9 cellular contexts compared by ENCODE assay signal in genomic region chr4:102687982-102688433, GRCh38.
A peak's percentile ranks its signal among the peaks of the same experiment; 100 is the strongest.
DNase-seq lines count a peak whose midpoint lies in the region; ATAC-seq and TF ChIP-seq lines count a peak whose summit lies in the region.
"Had no signal": no experiment of that assay in that cellular context is flagged by ENCODE, and none has a peak within 500 bp of the region (broad histone marks: within the 10 kb centered on the region; RNA-seq: fewer than 3 reads in every experiment).

No MANE protein-coding gene starts in this region.

- ATAC-seq in GM19043 (IDR thresholded peaks at IDR 0.05; ENCODE audit: low read depth, unreplicated experiment), result peak; percentile 31
- ATAC-seq in HG02623 (IDR thresholded peaks at IDR 0.05; ENCODE audit: unreplicated experiment), result peak; percentile 23
- peak; percentile 56 for ATAC-seq in HG03520 (IDR thresholded peaks at IDR 0.05; ENCODE audit: unreplicated experiment)

- DNase-seq in transverse colon (no peak), testis (no peak), NCI-H2107 treated with DMSO at 0.1 percent for 48 hours (lab: John Stamatoyannopoulos, UW; ENCODE audit: unreplicated experiment) (no peak)
- no peak for DNase-seq in activated T-cell treated with anti-CD3 and anti-CD28 coated beads, Interleukin-2, amount 50 U/mL, for 1 hour
- DNase-seq: activated CD4-positive, alpha-beta T cell treated with anti-CD3 and anti-CD28 coated beads, Interleukin-2, amount 10 ng/mL, durations not matched to agents 7 days and 5 days had no signal

- TF ChIP-seq POLR2A in transverse colon (IDR thresholded peaks at IDR 0.05) (no peak), testis (IDR thresholded peaks at IDR 0.05) (no peak)

- H3K4me3 ChIP-seq in neutrophil (ENCODE audit: low read depth in 1 of 2, low read length in 1 of 2), result no peak overlapping the region
- no peak overlapping the region for H3K4me3 ChIP-seq in transverse colon
- H3K4me3 ChIP-seq in testis, result no peak overlapping the region

- H3K4me1 ChIP-seq in neutrophil (ENCODE audit: control insufficient read depth in 1 of 2, insufficient read depth in 1 of 2, low read depth in 1 of 2, low read length in 1 of 2) (peaks cover 13 to 15% of the 10 kb centered on the region in 2 experiments), transverse colon (no peaks in the 10 kb centered on the region), testis (no peaks in the 10 kb centered on the region)

- H3K9me3 ChIP-seq in neutrophil, result no peaks in the 10 kb centered on the region
- H3K9me3 ChIP-seq in transverse colon, result no peaks in the 10 kb centered on the region
- H3K9me3 ChIP-seq in testis, result no peaks in the 10 kb centered on the region

- intact Hi-C loops in transverse colon (cut with DNase I; ENCODE audit: low total_unique reads), result loop anchor here (10.0 kb wide), 1 partner anchor 1147 kb away; no protein-coding TSS in a partner anchor
- intact Hi-C loops in testis (cut with DNase I; ENCODE audit: low total_unique reads), result no loop called here

- in situ Hi-C loops in transverse colon (cut with MboI; ENCODE audit: low pct_ligation_motif_present in 1 of 4, low pct_unique_long_range_greater_than_20kb in 1 of 4, low sequenced_read_pairs in 3 of 4), result no loop called here

- WGBS in transverse colon (ENCODE audit: low coverage in 1 of 2), 2 donors, result 85 to 100% methylated on average over 1 to 7 of the region's 7 CpGs
- WGBS in testis, 2 donors, result 87 to 91% methylated on average over 7 of the region's 7 CpGs

- no peak for TF ChIP-seq CTCF in neutrophil (IDR thresholded peaks at IDR 0.05)
- no peak for TF ChIP-seq CTCF in transverse colon (IDR thresholded peaks at IDR 0.05)
- TF ChIP-seq CTCF in testis (IDR thresholded peaks at IDR 0.05), result no peak

- H3K27ac ChIP-seq in neutrophil (peak overlapping the region; percentile 71), transverse colon (no peak overlapping the region), testis (no peak overlapping the region)

- H3K27me3 ChIP-seq in neutrophil, result no peaks in the 10 kb centered on the region
- no peaks in the 10 kb centered on the region for H3K27me3 ChIP-seq in transverse colon
- no peaks in the 10 kb centered on the region for H3K27me3 ChIP-seq in testis

- H3K36me3 ChIP-seq in neutrophil (peaks cover 49% of the 10 kb centered on the region), transverse colon (peaks cover 0 to 10% (median 3%) of the 10 kb centered on the region in 4 donors), testis (ENCODE audit: low read depth, missing control alignments) (no peaks in the 10 kb centered on the region)

- no peak for TF ChIP-seq EP300 in transverse colon (IDR thresholded peaks at IDR 0.05; ENCODE audit: low read depth)
